ENCODE assay signal across 1 cellular context in the genomic region with DNA sequence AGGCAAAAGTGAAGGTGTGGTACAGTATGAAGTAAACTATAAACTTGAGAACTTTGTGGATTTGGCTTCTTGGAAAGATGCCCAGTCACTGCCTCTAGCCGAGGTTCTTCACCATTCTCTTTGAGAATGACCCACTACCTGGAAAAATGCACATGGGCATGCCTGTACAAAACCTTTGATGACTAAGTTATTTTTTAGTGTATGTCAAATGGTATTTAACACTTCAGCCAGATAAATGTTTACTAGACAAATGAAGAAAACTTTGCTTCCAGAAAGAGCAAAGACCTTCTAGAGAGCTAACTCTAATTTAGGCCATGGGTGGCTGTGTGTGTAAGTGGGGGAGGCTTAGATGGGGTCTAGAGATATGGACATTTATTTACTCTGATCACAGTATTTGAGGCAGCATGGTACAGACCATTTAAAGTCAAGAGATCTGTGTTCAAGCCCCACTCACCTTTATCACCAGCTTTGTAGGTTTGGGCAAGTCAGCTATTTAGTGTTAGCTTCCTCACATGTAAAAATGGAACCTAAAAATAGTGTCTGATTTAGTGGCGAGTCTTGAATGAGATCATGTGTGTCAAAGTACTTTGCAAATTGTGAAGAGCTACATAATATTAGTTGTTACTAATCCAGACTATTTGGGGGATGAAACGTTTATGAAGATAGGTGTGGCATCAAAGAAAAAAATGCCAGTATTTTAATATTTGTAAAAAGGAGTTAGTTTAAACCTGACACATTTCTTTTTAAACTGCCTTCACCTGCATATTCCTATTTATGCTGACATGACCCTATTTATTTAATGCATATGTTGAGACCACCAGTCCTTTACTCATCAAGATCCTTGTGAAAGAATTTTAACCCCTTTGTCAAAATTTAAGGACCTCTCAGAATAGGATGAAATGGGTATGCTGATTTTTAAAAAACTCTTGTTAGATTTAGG.
A peak's percentile ranks its signal among the peaks of the same experiment; 100 is the strongest.
TF ChIP-seq lines count a peak whose summit lies in the region.

No MANE protein-coding gene starts in this region.

TF ChIP-seq in K562, 482 proteins besides CTCF, POLR2A, EP300 and RAD21 (continued from another document and continues in another):
- TF ChIP-seq ZC3H11A (IDR thresholded peaks at IDR 0.05; ENCODE audit: low read depth, low read length) (no peak), CBFA2T2 (conservative IDR thresholded peaks at IDR 0.05) (no peak), ZBTB1 (CRISPR knock-in tag; IDR thresholded peaks at IDR 0.05; ENCODE audit: borderline replicate concordance, low read depth) (no peak), FUS (optimal IDR thresholded peaks at IDR 0.05; ENCODE audit: low read depth, low read length) (no peak), ZFP1 (CRISPR knock-in tag; IDR thresholded peaks at IDR 0.05) (no peak), CBFA2T3 (IDR thresholded peaks at IDR 0.05) (no peak), MEIS2 (IDR thresholded peaks at IDR 0.05; ENCODE audit: partially characterized antibody) (no peak), MAZ (CRISPR knock-in tag; conservative IDR thresholded peaks at IDR 0.05 in 1 of 2, IDR thresholded peaks at IDR 0.05 in 1 of 2) (peak in 1 of 2 experiments; percentile 43; a peak in 1 of 4 replicates), ZNF146 (CRISPR knock-in tag; IDR thresholded peaks at IDR 0.05; ENCODE audit: unreplicated experiment) (no peak), ILK (tag; IDR thresholded peaks at IDR 0.05; ENCODE audit: borderline replicate concordance, low read depth) (no peak), ZNF431 (CRISPR knock-in tag; IDR thresholded peaks at IDR 0.05) (no peak), FOSL1 (tag; conservative IDR thresholded peaks at IDR 0.05) (no peak), TAF9B (IDR thresholded peaks at IDR 0.05; ENCODE audit: partially characterized antibody) (no peak), PPARD (CRISPR knock-in tag; IDR thresholded peaks at IDR 0.05) (no peak), KLF10 (CRISPR knock-in tag; IDR thresholded peaks at IDR 0.05) (no peak), IFI16 (CRISPR knock-in tag; IDR thresholded peaks at IDR 0.05) (no peak), HLTF (IDR thresholded peaks at IDR 0.05) (no peak), CXXC5 (CRISPR knock-in tag; IDR thresholded peaks at IDR 0.05) (no peak), ZNF24 (IDR thresholded peaks at IDR 0.05) (peak; percentile 65; the same call in 1 of the 2 replicates), HDAC6 (IDR thresholded peaks at IDR 0.05; ENCODE audit: low read depth, low read length) (no peak), HDAC2 (IDR thresholded peaks at IDR 0.05) (peak; percentile 58; the same call in 1 of the 2 replicates), ZNF780A (CRISPR knock-in tag; IDR thresholded peaks at IDR 0.05) (no peak), ZNF274 (IDR thresholded peaks at IDR 0.05; ENCODE audit: borderline replicate concordance, low read depth, low read length) (no peak), NR2F6 (CRISPR knock-in tag; IDR thresholded peaks at IDR 0.05) (no peak), OTX1 (CRISPR knock-in tag; IDR thresholded peaks at IDR 0.05) (no peak), NFXL1 (CRISPR knock-in tag; IDR thresholded peaks at IDR 0.05) (no peak), DIDO1 (tag; IDR thresholded peaks at IDR 0.05; ENCODE audit: low read depth) (no peak), GATA2 (CRISPR knock-in tag; IDR thresholded peaks at IDR 0.05) (peak; percentile 55), ZNF165 (CRISPR knock-in tag; IDR thresholded peaks at IDR 0.05; ENCODE audit: borderline replicate concordance) (no peak), ZNF699 (CRISPR knock-in tag; IDR thresholded peaks at IDR 0.05; ENCODE audit: insufficient replicate concordance) (no peak)
- TF ChIP-seq, protein P1, sequence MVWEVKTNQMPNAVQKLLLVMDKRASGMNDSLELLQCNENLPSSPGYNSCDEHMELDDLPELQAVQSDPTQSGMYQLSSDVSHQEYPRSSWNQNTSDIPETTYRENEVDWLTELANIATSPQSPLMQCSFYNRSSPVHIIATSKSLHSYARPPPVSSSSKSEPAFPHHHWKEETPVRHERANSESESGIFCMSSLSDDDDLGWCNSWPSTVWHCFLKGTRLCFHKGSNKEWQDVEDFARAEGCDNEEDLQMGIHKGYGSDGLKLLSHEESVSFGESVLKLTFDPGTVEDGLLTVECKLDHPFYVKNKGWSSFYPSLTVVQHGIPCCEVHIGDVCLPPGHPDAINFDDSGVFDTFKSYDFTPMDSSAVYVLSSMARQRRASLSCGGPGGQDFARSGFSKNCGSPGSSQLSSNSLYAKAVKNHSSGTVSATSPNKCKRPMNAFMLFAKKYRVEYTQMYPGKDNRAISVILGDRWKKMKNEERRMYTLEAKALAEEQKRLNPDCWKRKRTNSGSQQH (CRISPR knock-in tag; IDR thresholded peaks at IDR 0.05) = no peak
- TF ChIP-seq, protein P2, sequence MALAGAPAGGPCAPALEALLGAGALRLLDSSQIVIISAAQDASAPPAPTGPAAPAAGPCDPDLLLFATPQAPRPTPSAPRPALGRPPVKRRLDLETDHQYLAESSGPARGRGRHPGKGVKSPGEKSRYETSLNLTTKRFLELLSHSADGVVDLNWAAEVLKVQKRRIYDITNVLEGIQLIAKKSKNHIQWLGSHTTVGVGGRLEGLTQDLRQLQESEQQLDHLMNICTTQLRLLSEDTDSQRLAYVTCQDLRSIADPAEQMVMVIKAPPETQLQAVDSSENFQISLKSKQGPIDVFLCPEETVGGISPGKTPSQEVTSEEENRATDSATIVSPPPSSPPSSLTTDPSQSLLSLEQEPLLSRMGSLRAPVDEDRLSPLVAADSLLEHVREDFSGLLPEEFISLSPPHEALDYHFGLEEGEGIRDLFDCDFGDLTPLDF (CRISPR knock-in tag; IDR thresholded peaks at IDR 0.05) = no peak
- TF ChIP-seq, protein P3, sequence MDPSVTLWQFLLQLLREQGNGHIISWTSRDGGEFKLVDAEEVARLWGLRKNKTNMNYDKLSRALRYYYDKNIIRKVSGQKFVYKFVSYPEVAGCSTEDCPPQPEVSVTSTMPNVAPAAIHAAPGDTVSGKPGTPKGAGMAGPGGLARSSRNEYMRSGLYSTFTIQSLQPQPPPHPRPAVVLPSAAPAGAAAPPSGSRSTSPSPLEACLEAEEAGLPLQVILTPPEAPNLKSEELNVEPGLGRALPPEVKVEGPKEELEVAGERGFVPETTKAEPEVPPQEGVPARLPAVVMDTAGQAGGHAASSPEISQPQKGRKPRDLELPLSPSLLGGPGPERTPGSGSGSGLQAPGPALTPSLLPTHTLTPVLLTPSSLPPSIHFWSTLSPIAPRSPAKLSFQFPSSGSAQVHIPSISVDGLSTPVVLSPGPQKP (CRISPR knock-in tag; IDR thresholded peaks at IDR 0.05) = no peak
- TF ChIP-seq, protein P4, sequence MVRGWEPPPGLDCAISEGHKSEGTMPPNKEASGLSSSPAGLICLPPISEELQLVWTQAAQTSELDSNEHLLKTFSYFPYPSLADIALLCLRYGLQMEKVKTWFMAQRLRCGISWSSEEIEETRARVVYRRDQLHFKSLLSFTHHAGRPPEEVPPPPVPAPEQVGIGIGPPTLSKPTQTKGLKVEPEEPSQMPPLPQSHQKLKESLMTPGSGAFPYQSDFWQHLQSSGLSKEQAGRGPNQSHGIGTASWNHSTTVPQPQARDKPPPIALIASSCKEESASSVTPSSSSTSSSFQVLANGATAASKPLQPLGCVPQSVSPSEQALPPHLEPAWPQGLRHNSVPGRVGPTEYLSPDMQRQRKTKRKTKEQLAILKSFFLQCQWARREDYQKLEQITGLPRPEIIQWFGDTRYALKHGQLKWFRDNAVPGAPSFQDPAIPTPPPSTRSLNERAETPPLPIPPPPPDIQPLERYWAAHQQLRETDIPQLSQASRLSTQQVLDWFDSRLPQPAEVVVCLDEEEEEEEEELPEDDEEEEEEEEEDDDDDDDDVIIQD (CRISPR knock-in tag; IDR thresholded peaks at IDR 0.05) = no peak
- TF ChIP-seq, protein P5, sequence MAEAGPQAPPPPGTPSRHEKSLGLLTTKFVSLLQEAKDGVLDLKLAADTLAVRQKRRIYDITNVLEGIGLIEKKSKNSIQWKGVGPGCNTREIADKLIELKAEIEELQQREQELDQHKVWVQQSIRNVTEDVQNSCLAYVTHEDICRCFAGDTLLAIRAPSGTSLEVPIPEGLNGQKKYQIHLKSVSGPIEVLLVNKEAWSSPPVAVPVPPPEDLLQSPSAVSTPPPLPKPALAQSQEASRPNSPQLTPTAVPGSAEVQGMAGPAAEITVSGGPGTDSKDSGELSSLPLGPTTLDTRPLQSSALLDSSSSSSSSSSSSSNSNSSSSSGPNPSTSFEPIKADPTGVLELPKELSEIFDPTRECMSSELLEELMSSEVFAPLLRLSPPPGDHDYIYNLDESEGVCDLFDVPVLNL (CRISPR knock-in tag; IDR thresholded peaks at IDR 0.05; ENCODE audit: low read depth) = no peak
- TF ChIP-seq, protein P6, sequence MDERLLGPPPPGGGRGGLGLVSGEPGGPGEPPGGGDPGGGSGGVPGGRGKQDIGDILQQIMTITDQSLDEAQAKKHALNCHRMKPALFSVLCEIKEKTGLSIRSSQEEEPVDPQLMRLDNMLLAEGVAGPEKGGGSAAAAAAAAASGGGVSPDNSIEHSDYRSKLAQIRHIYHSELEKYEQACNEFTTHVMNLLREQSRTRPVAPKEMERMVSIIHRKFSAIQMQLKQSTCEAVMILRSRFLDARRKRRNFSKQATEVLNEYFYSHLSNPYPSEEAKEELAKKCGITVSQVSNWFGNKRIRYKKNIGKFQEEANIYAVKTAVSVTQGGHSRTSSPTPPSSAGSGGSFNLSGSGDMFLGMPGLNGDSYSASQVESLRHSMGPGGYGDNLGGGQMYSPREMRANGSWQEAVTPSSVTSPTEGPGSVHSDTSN (CRISPR knock-in tag; IDR thresholded peaks at IDR 0.05; ENCODE audit: low read depth) = no peak
- TF ChIP-seq, protein P6 (tag; conservative IDR thresholded peaks at IDR 0.05; ENCODE audit: low read depth) = no peak
- TF ChIP-seq, protein P7, sequence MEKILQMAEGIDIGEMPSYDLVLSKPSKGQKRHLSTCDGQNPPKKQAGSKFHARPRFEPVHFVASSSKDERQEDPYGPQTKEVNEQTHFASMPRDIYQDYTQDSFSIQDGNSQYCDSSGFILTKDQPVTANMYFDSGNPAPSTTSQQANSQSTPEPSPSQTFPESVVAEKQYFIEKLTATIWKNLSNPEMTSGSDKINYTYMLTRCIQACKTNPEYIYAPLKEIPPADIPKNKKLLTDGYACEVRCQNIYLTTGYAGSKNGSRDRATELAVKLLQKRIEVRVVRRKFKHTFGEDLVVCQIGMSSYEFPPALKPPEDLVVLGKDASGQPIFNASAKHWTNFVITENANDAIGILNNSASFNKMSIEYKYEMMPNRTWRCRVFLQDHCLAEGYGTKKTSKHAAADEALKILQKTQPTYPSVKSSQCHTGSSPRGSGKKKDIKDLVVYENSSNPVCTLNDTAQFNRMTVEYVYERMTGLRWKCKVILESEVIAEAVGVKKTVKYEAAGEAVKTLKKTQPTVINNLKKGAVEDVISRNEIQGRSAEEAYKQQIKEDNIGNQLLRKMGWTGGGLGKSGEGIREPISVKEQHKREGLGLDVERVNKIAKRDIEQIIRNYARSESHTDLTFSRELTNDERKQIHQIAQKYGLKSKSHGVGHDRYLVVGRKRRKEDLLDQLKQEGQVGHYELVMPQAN (IDR thresholded peaks at IDR 0.05; ENCODE audit: borderline replicate concordance) = no peak
- TF ChIP-seq, protein P8, sequence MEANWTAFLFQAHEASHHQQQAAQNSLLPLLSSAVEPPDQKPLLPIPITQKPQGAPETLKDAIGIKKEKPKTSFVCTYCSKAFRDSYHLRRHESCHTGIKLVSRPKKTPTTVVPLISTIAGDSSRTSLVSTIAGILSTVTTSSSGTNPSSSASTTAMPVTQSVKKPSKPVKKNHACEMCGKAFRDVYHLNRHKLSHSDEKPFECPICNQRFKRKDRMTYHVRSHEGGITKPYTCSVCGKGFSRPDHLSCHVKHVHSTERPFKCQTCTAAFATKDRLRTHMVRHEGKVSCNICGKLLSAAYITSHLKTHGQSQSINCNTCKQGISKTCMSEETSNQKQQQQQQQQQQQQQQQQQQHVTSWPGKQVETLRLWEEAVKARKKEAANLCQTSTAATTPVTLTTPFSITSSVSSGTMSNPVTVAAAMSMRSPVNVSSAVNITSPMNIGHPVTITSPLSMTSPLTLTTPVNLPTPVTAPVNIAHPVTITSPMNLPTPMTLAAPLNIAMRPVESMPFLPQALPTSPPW (CRISPR knock-in tag; IDR thresholded peaks at IDR 0.05) = peak; percentile 33; the same call in 1 of the 2 replicates
- TF ChIP-seq, protein P9, sequence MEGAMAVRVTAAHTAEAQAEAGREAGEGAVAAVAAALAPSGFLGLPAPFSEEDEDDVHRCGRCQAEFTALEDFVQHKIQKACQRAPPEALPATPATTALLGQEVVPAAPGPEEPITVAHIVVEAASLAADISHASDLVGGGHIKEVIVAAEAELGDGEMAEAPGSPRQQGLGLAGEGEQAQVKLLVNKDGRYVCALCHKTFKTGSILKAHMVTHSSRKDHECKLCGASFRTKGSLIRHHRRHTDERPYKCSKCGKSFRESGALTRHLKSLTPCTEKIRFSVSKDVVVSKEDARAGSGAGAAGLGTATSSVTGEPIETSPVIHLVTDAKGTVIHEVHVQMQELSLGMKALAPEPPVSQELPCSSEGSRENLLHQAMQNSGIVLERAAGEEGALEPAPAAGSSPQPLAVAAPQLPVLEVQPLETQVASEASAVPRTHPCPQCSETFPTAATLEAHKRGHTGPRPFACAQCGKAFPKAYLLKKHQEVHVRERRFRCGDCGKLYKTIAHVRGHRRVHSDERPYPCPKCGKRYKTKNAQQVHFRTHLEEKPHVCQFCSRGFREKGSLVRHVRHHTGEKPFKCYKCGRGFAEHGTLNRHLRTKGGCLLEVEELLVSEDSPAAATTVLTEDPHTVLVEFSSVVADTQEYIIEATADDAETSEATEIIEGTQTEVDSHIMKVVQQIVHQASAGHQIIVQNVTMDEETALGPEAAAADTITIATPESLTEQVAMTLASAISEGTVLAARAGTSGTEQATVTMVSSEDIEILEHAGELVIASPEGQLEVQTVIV (CRISPR knock-in tag; IDR thresholded peaks at IDR 0.05; ENCODE audit: borderline replicate concordance) = no peak
- TF ChIP-seq, protein P10, sequence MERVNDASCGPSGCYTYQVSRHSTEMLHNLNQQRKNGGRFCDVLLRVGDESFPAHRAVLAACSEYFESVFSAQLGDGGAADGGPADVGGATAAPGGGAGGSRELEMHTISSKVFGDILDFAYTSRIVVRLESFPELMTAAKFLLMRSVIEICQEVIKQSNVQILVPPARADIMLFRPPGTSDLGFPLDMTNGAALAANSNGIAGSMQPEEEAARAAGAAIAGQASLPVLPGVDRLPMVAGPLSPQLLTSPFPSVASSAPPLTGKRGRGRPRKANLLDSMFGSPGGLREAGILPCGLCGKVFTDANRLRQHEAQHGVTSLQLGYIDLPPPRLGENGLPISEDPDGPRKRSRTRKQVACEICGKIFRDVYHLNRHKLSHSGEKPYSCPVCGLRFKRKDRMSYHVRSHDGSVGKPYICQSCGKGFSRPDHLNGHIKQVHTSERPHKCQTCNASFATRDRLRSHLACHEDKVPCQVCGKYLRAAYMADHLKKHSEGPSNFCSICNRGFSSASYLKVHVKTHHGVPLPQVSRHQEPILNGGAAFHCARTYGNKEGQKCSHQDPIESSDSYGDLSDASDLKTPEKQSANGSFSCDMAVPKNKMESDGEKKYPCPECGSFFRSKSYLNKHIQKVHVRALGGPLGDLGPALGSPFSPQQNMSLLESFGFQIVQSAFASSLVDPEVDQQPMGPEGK (CRISPR knock-in tag; IDR thresholded peaks at IDR 0.05; ENCODE audit: borderline replicate concordance) = no peak
